Comparison of ENCODE assay signal across 1 cellular context in the genomic region with DNA sequence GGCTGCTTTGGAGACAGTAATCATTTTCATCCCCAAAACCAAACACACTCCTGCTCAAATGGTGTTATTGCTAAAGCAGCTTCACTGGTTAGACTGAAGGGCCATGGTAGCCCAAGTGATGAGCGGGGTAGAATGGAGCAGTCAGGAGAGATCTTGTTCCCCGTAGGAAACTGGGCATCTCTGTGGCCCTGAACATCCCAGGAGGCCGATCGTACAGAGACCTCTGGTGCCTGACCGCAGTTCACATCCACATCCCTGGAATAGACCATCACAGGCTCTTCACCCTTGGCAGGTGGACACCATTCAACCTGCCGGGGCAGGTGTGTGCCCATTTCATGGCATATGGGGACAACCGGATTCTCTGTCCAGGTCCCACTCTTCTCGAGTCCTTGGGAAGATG. TPM values are rescaled to one million over a fixed set of nuclear protein-coding genes. Genes with fewer than 3 reads are reported as not detected.
"Had no signal": no experiment of that assay in that cellular context is flagged by ENCODE, and none has a peak within 500 bp of the region (broad histone marks: within the 10 kb centered on the region; RNA-seq: fewer than 3 reads in every experiment).

No MANE protein-coding gene starts in this region.

RNA-seq across cellular contexts. Expression of gene USP6, which starts 13.9 kb away (rescaled TPM):
- total RNA-seq: smooth muscle cell had no signal
